26 cellular contexts compared by ENCODE assay signal in the genomic region with DNA sequence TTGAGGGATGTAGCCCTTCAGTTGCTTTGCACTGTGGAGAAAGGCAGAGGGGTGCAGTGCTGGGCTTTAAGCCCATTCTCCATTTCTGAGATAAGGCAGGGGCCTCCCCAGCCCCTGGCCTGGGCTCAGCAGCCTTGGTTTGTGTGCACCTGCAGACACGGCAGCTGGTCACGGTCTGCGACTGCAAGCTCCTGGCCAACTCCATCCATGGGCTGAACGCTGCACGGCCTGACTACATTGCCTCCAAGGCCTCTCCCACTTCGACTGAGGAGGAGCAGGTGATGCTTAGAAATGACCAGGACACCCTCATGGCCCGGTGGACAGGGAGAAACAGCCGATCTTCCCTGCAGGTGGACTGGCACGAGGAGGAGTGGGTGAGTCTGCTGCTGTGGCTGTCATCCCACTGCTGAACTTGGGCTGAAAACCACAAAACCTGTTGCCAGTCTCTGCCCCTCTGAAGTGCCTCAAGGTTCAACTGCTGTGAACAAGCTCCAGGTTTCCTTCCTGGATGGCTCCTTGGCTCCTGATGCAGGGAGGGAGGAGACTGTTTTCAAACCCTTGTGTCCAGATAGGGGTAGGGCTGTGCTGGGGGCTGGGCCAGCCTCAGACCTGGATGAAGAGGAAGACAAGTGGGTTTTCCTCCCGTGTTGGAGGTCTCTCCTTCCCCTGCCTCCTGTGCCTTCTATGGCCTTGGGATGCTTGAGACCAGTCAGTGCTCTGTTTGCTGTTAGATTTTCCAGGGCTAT. TPM values are rescaled to one million over a fixed set of nuclear protein-coding genes. Genes with fewer than 3 reads are reported as not detected.
DNase-seq lines count a peak whose midpoint lies in the region; ATAC-seq and TF ChIP-seq lines count a peak whose summit lies in the region.
"Had no signal": no experiment of that assay in that cellular context is flagged by ENCODE, and none has a peak within 500 bp of the region (broad histone marks: within the 10 kb centered on the region; RNA-seq: fewer than 3 reads in every experiment).

No MANE protein-coding gene starts in this region.

- ATAC-seq in GM18502 (IDR thresholded peaks at IDR 0.05; ENCODE audit: poor library complexity, unreplicated experiment), result no peak
- ATAC-seq: activated naive CD8-positive, alpha-beta T cell treated with anti-CD3 and anti-CD28 coated beads, Interleukin-2, amount 50 U/mL, for 24 hours; gastrocnemius medialis had no signal

- peak overlapping the region; percentile 45 for H3K4me2 ChIP-seq in SU-DHL-6 (ENCODE audit: low read depth, low read length, poor library complexity, severe bottlenecking)
- H3K4me2 ChIP-seq in osteoblast (ENCODE audit: insufficient read depth, low read length), result no peak overlapping the region
- no peak overlapping the region for H3K4me2 ChIP-seq in hepatocyte

- peak overlapping the region; percentile 37 for H3K27ac Mint-ChIP-seq in activated CD4-positive, alpha-beta memory T cell treated with anti-CD3 and anti-CD28 coated beads, Interleukin-2, amount 10 ng/mL, durations not matched to agents 7 days and 5 days
- no peak overlapping the region for H3K27ac Mint-ChIP-seq in activated CD4-positive, alpha-beta memory T cell treated with anti-CD3 and anti-CD28 coated beads for 36 hours
- peak overlapping the region in 6 of 8 donors; percentile 16 to 86 (median 54) for H3K27ac Mint-ChIP-seq in CD8-positive, alpha-beta memory T cell
- H3K27ac Mint-ChIP-seq: activated naive CD8-positive, alpha-beta T cell treated with anti-CD3 and anti-CD28 coated beads, Interleukin-2, amount 50 U/mL, for 24 hours; brain had no signal

- H3K9me2 ChIP-seq in SU-DHL-6 (replicated peaks; ENCODE audit: insufficient read depth, low read length) (no peaks in the 10 kb centered on the region), hepatocyte (replicated peaks; ENCODE audit: insufficient read depth) (no peaks in the 10 kb centered on the region)

- peaks cover 83% of the 10 kb centered on the region for H3K4me1 Mint-ChIP-seq in activated CD4-positive, alpha-beta memory T cell treated with anti-CD3 and anti-CD28 coated beads, Interleukin-2, amount 10 ng/mL, durations not matched to agents 7 days and 5 days
- H3K4me1 Mint-ChIP-seq in activated CD4-positive, alpha-beta memory T cell treated with anti-CD3 and anti-CD28 coated beads for 36 hours (ENCODE audit: low read depth), result peaks cover 23% of the 10 kb centered on the region
- peaks cover 39 to 73% (median 48%) of the 10 kb centered on the region in 3 donors for H3K4me1 Mint-ChIP-seq in CD8-positive, alpha-beta memory T cell
- H3K4me1 Mint-ChIP-seq: brain had no signal

- no peaks in the 10 kb centered on the region for H3K9me3 ChIP-seq in CD8-positive, alpha-beta memory T cell (ENCODE audit: low read length)
- no peaks in the 10 kb centered on the region for H3K9me3 ChIP-seq in SU-DHL-6 (ENCODE audit: insufficient read depth, low read length)
- H3K9me3 ChIP-seq in osteoblast (ENCODE audit: low read depth, low read length), result no peaks in the 10 kb centered on the region
- H3K9me3 ChIP-seq in hepatocyte (ENCODE audit: low read depth), result no peaks in the 10 kb centered on the region
- H3K9me3 ChIP-seq: esophagus squamous epithelium, gastrocnemius medialis, tibial nerve had no signal

- no peaks in the 10 kb centered on the region for H3K27me3 ChIP-seq in CD8-positive, alpha-beta memory T cell (ENCODE audit: insufficient read depth, low read length, poor library complexity, severe bottlenecking)
- H3K27me3 ChIP-seq in SU-DHL-6 (ENCODE audit: low read length), result no peaks in the 10 kb centered on the region
- H3K27me3 ChIP-seq in osteoblast (ENCODE audit: insufficient read depth, low read length), result no peaks in the 10 kb centered on the region
- H3K27me3 ChIP-seq in hepatocyte, result no peaks in the 10 kb centered on the region
- H3K27me3 ChIP-seq: esophagus squamous epithelium, gastrocnemius medialis, tibial nerve had no signal

- POLR2A ChIA-PET in activated CD4-positive, alpha-beta memory T cell treated with anti-CD3 and anti-CD28 coated beads, Interleukin-2, amount 10 ng/mL, durations not matched to agents 7 days and 5 days (lab: Charles Lee), result interaction anchor here (0.9 kb wide), 1 partner anchor 13 kb away, joined by 3 read pairs; no protein-coding TSS in a partner anchor
- POLR2A ChIA-PET in activated CD4-positive, alpha-beta memory T cell treated with anti-CD3 and anti-CD28 coated beads for 36 hours (lab: Charles Lee), result no interaction called here
- POLR2A ChIA-PET in CD8-positive, alpha-beta memory T cell (lab: Charles Lee), result no interaction called here

- no peak for TF ChIP-seq CTCF in SU-DHL-6 (IDR thresholded peaks at IDR 0.05; ENCODE audit: insufficient read depth, low read length, poor library complexity, severe bottlenecking)
- TF ChIP-seq CTCF in osteoblast (IDR thresholded peaks at IDR 0.05; ENCODE audit: extremely low read depth, low read depth, low read length), result no peak
- TF ChIP-seq CTCF in hepatocyte (IDR thresholded peaks at IDR 0.05; ENCODE audit: poor library complexity), result no peak

- H3K27me3 Mint-ChIP-seq in activated CD4-positive, alpha-beta memory T cell treated with anti-CD3 and anti-CD28 coated beads, Interleukin-2, amount 10 ng/mL, durations not matched to agents 7 days and 5 days, result no peaks in the 10 kb centered on the region
- no peaks in the 10 kb centered on the region for H3K27me3 Mint-ChIP-seq in activated CD4-positive, alpha-beta memory T cell treated with anti-CD3 and anti-CD28 coated beads for 36 hours
- H3K27me3 Mint-ChIP-seq in CD8-positive, alpha-beta memory T cell, result peaks cover 0 to 1% of the 10 kb centered on the region in 2 donors
- H3K27me3 Mint-ChIP-seq: activated B cell treated with CpG ODN at 0.5 μM for 24 hours; brain; stimulated activated naive CD8-positive, alpha-beta T cell treated with anti-CD3 and anti-CD28 coated beads, Interleukin-15, Interleukin-2, amounts not matched to agents 100 ng/mL and 50 ng/mL, for 24 hours had no signal

- DNase-seq in activated CD4-positive, alpha-beta memory T cell treated with anti-CD3 and anti-CD28 coated beads, Interleukin-2, amount 10 ng/mL, durations not matched to agents 7 days and 5 days, result no peak
- no peak for DNase-seq in activated CD4-positive, alpha-beta memory T cell treated with anti-CD3 and anti-CD28 coated beads for 36 hours
- no peak for DNase-seq in CD8-positive, alpha-beta memory T cell
- DNase-seq in osteoblast (ENCODE audit: insufficient read length, low spot score, missing footprints), result peak; percentile 63
- no peak for DNase-seq in NCI-H2171 treated with DMSO at 0.1 percent for 48 hours (lab: John Stamatoyannopoulos, UW)
- no peak for DNase-seq in hepatocyte (ENCODE audit: low spot score)
- DNase-seq: activated B cell treated with CpG ODN at 0.5 μM for 24 hours; activated naive CD8-positive, alpha-beta T cell treated with anti-CD3 and anti-CD28 coated beads, Interleukin-2, amount 50 U/mL, for 24 hours; activated T-cell treated with anti-CD3 and anti-CD28 coated beads, Interleukin-2, amount 50 U/mL, for 48 hours; Calu3; esophagus squamous epithelium; gastrocnemius medialis; H7; IMR-90; NCI-H1436; NCI-H526; occipital lobe; retina; stimulated activated CD4-positive, alpha-beta T cell treated with anti-CD3 and anti-CD28 coated beads, Interleukin-4, amount 100 ng/mL, for 1 hour had no signal

- H3K4me1 ChIP-seq in CD8-positive, alpha-beta memory T cell (ENCODE audit: insufficient read depth, low read length), result peaks cover 19% of the 10 kb centered on the region
- H3K4me1 ChIP-seq in osteoblast (ENCODE audit: insufficient read depth, low read length), result peaks cover 5% of the 10 kb centered on the region
- no peaks in the 10 kb centered on the region for H3K4me1 ChIP-seq in hepatocyte (ENCODE audit: insufficient read depth)
- H3K4me1 ChIP-seq: gastrocnemius medialis, tibial nerve had no signal

- H2AFZ ChIP-seq in SU-DHL-6 (ENCODE audit: low read depth, low read length, severe bottlenecking) (no peak overlapping the region), osteoblast (ENCODE audit: low read length) (no peak overlapping the region), hepatocyte (no peak overlapping the region)

- H3K4me3 Mint-ChIP-seq in activated CD4-positive, alpha-beta memory T cell treated with anti-CD3 and anti-CD28 coated beads, Interleukin-2, amount 10 ng/mL, durations not matched to agents 7 days and 5 days, result no peak overlapping the region
- no peak overlapping the region for H3K4me3 Mint-ChIP-seq in activated CD4-positive, alpha-beta memory T cell treated with anti-CD3 and anti-CD28 coated beads for 36 hours
- H3K4me3 Mint-ChIP-seq in CD8-positive, alpha-beta memory T cell, result no peak overlapping the region
- H3K4me3 Mint-ChIP-seq: activated B cell treated with CpG ODN at 0.5 μM for 24 hours; activated naive CD8-positive, alpha-beta T cell treated with anti-CD3 and anti-CD28 coated beads, Interleukin-2, amount 50 U/mL, for 24 hours; brain; stimulated activated naive CD8-positive, alpha-beta T cell treated with anti-CD3 and anti-CD28 coated beads, Interleukin-15, Interleukin-2, amounts not matched to agents 100 ng/mL and 50 ng/mL, for 24 hours had no signal

- no peak overlapping the region for H3K4me3 ChIP-seq in CD8-positive, alpha-beta memory T cell (ENCODE audit: low read length)
- H3K4me3 ChIP-seq in SU-DHL-6 (ENCODE audit: insufficient read depth, low read length, poor library complexity, severe bottlenecking) (no peak overlapping the region), osteoblast (ENCODE audit: insufficient read depth, low read length) (no peak overlapping the region), hepatocyte (no peak overlapping the region)
- H3K4me3 ChIP-seq: esophagus squamous epithelium, gastrocnemius medialis, SK-N-MC, tibial nerve had no signal

- H3K27ac ChIP-seq in CD8-positive, alpha-beta memory T cell (ENCODE audit: low read depth, low read length), result no peak overlapping the region
- H3K27ac ChIP-seq in SU-DHL-6 (ENCODE audit: low read depth, low read length) (peak overlapping the region; percentile 74), osteoblast (ENCODE audit: low read depth, low read length) (no peak overlapping the region), hepatocyte (no peak overlapping the region)
- H3K27ac ChIP-seq: esophagus squamous epithelium, gastrocnemius medialis, RWPE1, SK-N-MC, tibial nerve had no signal

- peak overlapping the region; percentile 40 for H3K9ac ChIP-seq in SU-DHL-6 (ENCODE audit: low read length)

- H3K79me2 ChIP-seq in SU-DHL-6 (ENCODE audit: insufficient read depth, low read length) (no peaks in the 10 kb centered on the region), osteoblast (ENCODE audit: insufficient read depth, low read length) (no peaks in the 10 kb centered on the region), hepatocyte (no peaks in the 10 kb centered on the region)

- no peaks in the 10 kb centered on the region for H3K9me3 Mint-ChIP-seq in activated CD4-positive, alpha-beta memory T cell treated with anti-CD3 and anti-CD28 coated beads, Interleukin-2, amount 10 ng/mL, durations not matched to agents 7 days and 5 days
- H3K9me3 Mint-ChIP-seq in activated CD4-positive, alpha-beta memory T cell treated with anti-CD3 and anti-CD28 coated beads for 36 hours, result no peaks in the 10 kb centered on the region
- H3K9me3 Mint-ChIP-seq in CD8-positive, alpha-beta memory T cell, result no peaks in the 10 kb centered on the region
- H3K9me3 Mint-ChIP-seq: activated B cell treated with CpG ODN at 0.5 μM for 24 hours; activated naive CD8-positive, alpha-beta T cell treated with anti-CD3 and anti-CD28 coated beads, Interleukin-2, amount 50 U/mL, for 24 hours; brain; stimulated activated naive CD8-positive, alpha-beta T cell treated with anti-CD3 and anti-CD28 coated beads, Interleukin-15, Interleukin-2, amounts not matched to agents 100 ng/mL and 50 ng/mL, for 24 hours had no signal

- H3F3A ChIP-seq in SU-DHL-6 (ENCODE audit: insufficient read depth), result no peaks in the 10 kb centered on the region

- peaks cover 84% of the 10 kb centered on the region for H3K36me3 Mint-ChIP-seq in activated CD4-positive, alpha-beta memory T cell treated with anti-CD3 and anti-CD28 coated beads, Interleukin-2, amount 10 ng/mL, durations not matched to agents 7 days and 5 days (ENCODE audit: low read depth)
- H3K36me3 Mint-ChIP-seq in activated CD4-positive, alpha-beta memory T cell treated with anti-CD3 and anti-CD28 coated beads for 36 hours, result peaks cover 19% of the 10 kb centered on the region
- H3K36me3 Mint-ChIP-seq in CD8-positive, alpha-beta memory T cell, result peaks cover 4 to 94% (median 18%) of the 10 kb centered on the region in 3 donors

- CTCF ChIA-PET in activated CD4-positive, alpha-beta memory T cell treated with anti-CD3 and anti-CD28 coated beads, Interleukin-2, amount 10 ng/mL, durations not matched to agents 7 days and 5 days (lab: Charles Lee), result interaction anchor here (0.5 kb wide), 1 partner anchor 147 kb away, joined by 3 read pairs; no protein-coding TSS in a partner anchor
- CTCF ChIA-PET in activated CD4-positive, alpha-beta memory T cell treated with anti-CD3 and anti-CD28 coated beads for 36 hours (lab: Charles Lee), result interaction anchor here (0.7 to 2.5 kb wide), 2 partner anchors 14 to 144 kb away, joined by 5 to 9 read pairs; no protein-coding TSS in a partner anchor
- CTCF ChIA-PET in CD8-positive, alpha-beta memory T cell (lab: Charles Lee), result interaction anchor here (1.1 kb wide), 1 partner anchor 180 kb away, joined by 3 read pairs; no protein-coding TSS in a partner anchor

- WGBS in hepatocyte (ENCODE audit: low lambda C conversion rate, missing lambda C conversion rate), result 94% methylated on average over 10 of the region's 10 CpGs

- peaks cover 86% of the 10 kb centered on the region for H3K36me3 ChIP-seq in CD8-positive, alpha-beta memory T cell (ENCODE audit: insufficient read depth, low read length)
- no peaks in the 10 kb centered on the region for H3K36me3 ChIP-seq in SU-DHL-6 (ENCODE audit: low read length)
- H3K36me3 ChIP-seq in osteoblast (ENCODE audit: insufficient read depth, low read length), result peaks cover 19% of the 10 kb centered on the region
- H3K36me3 ChIP-seq in hepatocyte (replicated peaks; ENCODE audit: insufficient read depth, low read depth), result no peaks in the 10 kb centered on the region

- intact Hi-C loops in activated CD4-positive, alpha-beta memory T cell treated with anti-CD3 and anti-CD28 coated beads for 36 hours (cut with micrococcal nuclease), result no loop called here

- no peaks in the 10 kb centered on the region for H4K20me1 ChIP-seq in SU-DHL-6 (ENCODE audit: low read depth, low read length)
- no peaks in the 10 kb centered on the region for H4K20me1 ChIP-seq in osteoblast (ENCODE audit: insufficient read depth, low read length)
- H4K20me1 ChIP-seq in hepatocyte (ENCODE audit: insufficient read depth, poor library complexity, severe bottlenecking), result no peaks in the 10 kb centered on the region

RNA-seq across cellular contexts. Expression of a gene that starts 54.0 kb away (rescaled TPM):
- 10 to 100 TPM; 26.3 TPM for total RNA-seq in activated CD4-positive, alpha-beta memory T cell treated with anti-CD3 and anti-CD28 coated beads, Interleukin-2, amount 10 ng/mL, durations not matched to agents 7 days and 5 days
- 10 to 100 TPM; 26.7 to 28.5 TPM for total RNA-seq in activated CD4-positive, alpha-beta memory T cell treated with anti-CD3 and anti-CD28 coated beads for 36 hours
- total RNA-seq in CD8-positive, alpha-beta memory T cell, result 10 to 100 TPM; 26.7 to 29.2 TPM
- 31.2 TPM for polyA plus RNA-seq in CD8-positive, alpha-beta memory T cell
- 17.4 and 21.2 TPM in 2 replicates for total RNA-seq in osteoblast
- total RNA-seq in hepatocyte, result 50.7 and 58.4 TPM in 2 replicates
- polyA plus RNA-seq in hepatocyte, result 48.8 and 49.9 TPM in 2 replicates

RNA-seq across cellular contexts. Expression of a gene that starts 54.1 kb away (rescaled TPM):
- total RNA-seq in activated CD4-positive, alpha-beta memory T cell treated with anti-CD3 and anti-CD28 coated beads, Interleukin-2, amount 10 ng/mL, durations not matched to agents 7 days and 5 days, result 10 to 100 TPM; 32.7 to 32.8 TPM
- total RNA-seq in activated CD4-positive, alpha-beta memory T cell treated with anti-CD3 and anti-CD28 coated beads for 36 hours, result 10 to 100 TPM; 33.4 to 36.2 TPM
- 10 to 100 TPM; 41.8 to 42.4 TPM for total RNA-seq in CD8-positive, alpha-beta memory T cell
- 53.1 TPM for polyA plus RNA-seq in CD8-positive, alpha-beta memory T cell
- total RNA-seq in osteoblast (31.5 and 36.2 TPM in 2 replicates), hepatocyte (64.9 and 80.0 TPM in 2 replicates)
- 78.8 and 80.4 TPM in 2 replicates for polyA plus RNA-seq in hepatocyte
